25 cellular contexts compared by ENCODE assay signal in the genomic region with DNA sequence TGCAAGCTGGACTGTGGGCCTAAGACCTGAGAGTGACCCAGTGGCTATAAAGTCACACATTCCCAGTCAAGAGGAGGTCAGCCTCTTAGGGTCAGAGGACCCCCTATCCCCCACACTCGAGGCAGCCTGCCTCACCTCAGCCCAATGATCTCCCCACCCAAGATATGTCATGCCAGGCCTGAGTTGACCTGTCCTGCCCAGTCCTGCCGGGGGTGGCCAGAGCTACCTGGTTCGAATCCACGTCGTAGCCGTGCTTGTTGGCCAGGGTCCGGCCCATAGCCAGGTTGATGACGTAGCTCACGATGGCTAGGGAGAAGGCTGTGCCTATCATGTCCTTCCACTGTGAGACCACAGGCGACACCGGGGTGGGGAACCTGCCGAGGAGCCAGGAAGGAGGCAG. TPM values are rescaled to one million over a fixed set of nuclear protein-coding genes. Genes with fewer than 3 reads are reported as not detected.
A peak's percentile ranks its signal among the peaks of the same experiment; 100 is the strongest.
DNase-seq lines count a peak whose midpoint lies in the region; ATAC-seq, FAIRE-seq and TF ChIP-seq lines count a peak whose summit lies in the region.
"Had no signal": no experiment of that assay in that cellular context is flagged by ENCODE, and none has a peak within 500 bp of the region (broad histone marks: within the 10 kb centered on the region; RNA-seq: fewer than 3 reads in every experiment).

No MANE protein-coding gene starts in this region.

- intact Hi-C loops in naive thymus-derived CD4-positive, alpha-beta T cell (cut with micrococcal nuclease): no loop called here
- intact Hi-C loops in spleen (cut with DNase I; ENCODE audit: low total_unique reads): no loop called here

- no peak overlapping the region for H3K4me3 ChIP-seq in RWPE2 (ENCODE audit: severe bottlenecking)
- no peak overlapping the region for H3K4me3 ChIP-seq in naive thymus-derived CD4-positive, alpha-beta T cell (ENCODE audit: low read length)
- no peak overlapping the region for H3K4me3 ChIP-seq in spleen
- H3K4me3 ChIP-seq: BLaER1 treated with 17β-estradiol and CSF1 and Interleukin-3, amounts not matched to agents 10 nM and 100 nM; GM23338 had no signal

- no peaks in the 10 kb centered on the region for H3K36me3 ChIP-seq in RWPE2 (ENCODE audit: low read depth)
- no peaks in the 10 kb centered on the region for H3K36me3 ChIP-seq in naive thymus-derived CD4-positive, alpha-beta T cell (ENCODE audit: control insufficient read depth in 2 of 3, insufficient read depth in 3 of 3, low read length in 3 of 3)
- H3K36me3 ChIP-seq in spleen: no peaks in the 10 kb centered on the region
- H3K36me3 ChIP-seq: BLaER1 treated with 17β-estradiol and CSF1 and Interleukin-3, amounts not matched to agents 10 nM and 100 nM had no signal

- 79 to 94% (median 93%) methylated on average over 3 to 12 of the region's 12 CpGs for WGBS in spleen, 5 donors

- DNase-seq in RWPE2 (ENCODE audit: low spot score) (peak; percentile 48), spleen (peak; percentile 65), AG08395 (ENCODE audit: low spot score) (no peak), HK-2 (ENCODE audit: unreplicated experiment) (no peak), H54 (ENCODE audit: insufficient read length, low spot score) (no peak)
- DNase-seq in naive thymus-derived CD4-positive, alpha-beta T cell: no peak
- DNase-seq: AML-193; CD4-positive, alpha-beta T cell; HCEC 1CT; NCI-H1048; NCI-H1417; NCI-H1694; NCI-H2029 treated with DMSO at 0.1 percent for 48 hours; NCI-H2227 treated with DMSO at 0.1 percent for 48 hours; NCI-H526 treated with DMSO at 0.1 percent for 48 hours; RPMI8226; SHP77 had no signal

- TF ChIP-seq CTCF in RWPE2 (IDR thresholded peaks at IDR 0.05; ENCODE audit: poor library complexity, severe bottlenecking) (no peak), spleen (IDR thresholded peaks at IDR 0.05 in 8 of 11, conservative IDR thresholded peaks at IDR 0.05 in 3 of 11) (no peak)

- peaks cover 0 to 5% (median 4%) of the 10 kb centered on the region in 5 donors for H3K27me3 Mint-ChIP-seq in naive thymus-derived CD4-positive, alpha-beta T cell

- TF ChIP-seq POLR2A in spleen (IDR thresholded peaks at IDR 0.05): no peak
- no peak for TF ChIP-seq POLR2A in H54 (IDR thresholded peaks at IDR 0.05; ENCODE audit: low read depth, low read length)

- no peak for FAIRE-seq in H54 (lab: Jason Lieb, UNC)
- FAIRE-seq: A204.1, D721Med had no signal

- POLR2A ChIA-PET in naive thymus-derived CD4-positive, alpha-beta T cell (lab: Charles Lee): no interaction called here

- no peak overlapping the region for H3K4me3 Mint-ChIP-seq in naive thymus-derived CD4-positive, alpha-beta T cell
- H3K4me3 Mint-ChIP-seq: CD4-positive, alpha-beta T cell; GM23338 had no signal

- H3K27ac Mint-ChIP-seq in naive thymus-derived CD4-positive, alpha-beta T cell: no peak overlapping the region
- H3K27ac Mint-ChIP-seq: CD4-positive, alpha-beta T cell; GM23338; IgD-negative memory B cell had no signal

- no peak overlapping the region for H3K27ac ChIP-seq in RWPE2 (ENCODE audit: poor library complexity, severe bottlenecking)
- peak overlapping the region; percentile 100 for H3K27ac ChIP-seq in cingulate gyrus (ENCODE audit: low read depth, low read length)
- no peak overlapping the region for H3K27ac ChIP-seq in naive thymus-derived CD4-positive, alpha-beta T cell (ENCODE audit: low read depth, low read length)
- no peak overlapping the region for H3K27ac ChIP-seq in spleen
- H3K27ac ChIP-seq: BLaER1 treated with 17β-estradiol and CSF1 and Interleukin-3, amounts not matched to agents 10 nM and 100 nM had no signal

- H3K36me3 Mint-ChIP-seq in naive thymus-derived CD4-positive, alpha-beta T cell: no peaks in the 10 kb centered on the region

- H3K4me1 Mint-ChIP-seq in naive thymus-derived CD4-positive, alpha-beta T cell: no peaks in the 10 kb centered on the region
- H3K4me1 Mint-ChIP-seq: IgD-negative memory B cell had no signal

- CTCF ChIA-PET in naive thymus-derived CD4-positive, alpha-beta T cell (lab: Charles Lee): no interaction called here

- H3K27me3 ChIP-seq in RWPE2 (ENCODE audit: insufficient read depth, poor library complexity, severe bottlenecking) (no peaks in the 10 kb centered on the region), spleen (replicated peaks in 1 of 7) (peaks cover 0 to 3% (median 0%) of the 10 kb centered on the region in 7 donors)
- H3K27me3 ChIP-seq in naive thymus-derived CD4-positive, alpha-beta T cell (ENCODE audit: control insufficient read depth in 2 of 2, insufficient read depth in 2 of 2, low read length in 2 of 2): no peaks in the 10 kb centered on the region
- H3K27me3 ChIP-seq: BLaER1 treated with 17β-estradiol and CSF1 and Interleukin-3, amounts not matched to agents 10 nM and 100 nM had no signal

- H3K4me1 ChIP-seq in RWPE2 (ENCODE audit: insufficient read depth, poor library complexity, severe bottlenecking) (peaks cover 4% of the 10 kb centered on the region), spleen (no peaks in the 10 kb centered on the region)
- H3K4me1 ChIP-seq in naive thymus-derived CD4-positive, alpha-beta T cell (ENCODE audit: control insufficient read depth in 2 of 2, insufficient read depth in 2 of 2, low read length in 2 of 2): no peaks in the 10 kb centered on the region

- no peaks in the 10 kb centered on the region for H3K9me3 Mint-ChIP-seq in naive thymus-derived CD4-positive, alpha-beta T cell
- H3K9me3 Mint-ChIP-seq: CD4-positive, alpha-beta T cell; GM23338; IgD-negative memory B cell had no signal

- H3K9me3 ChIP-seq in RWPE2 (ENCODE audit: severe bottlenecking) (no peaks in the 10 kb centered on the region), spleen (no peaks in the 10 kb centered on the region)
- no peaks in the 10 kb centered on the region for H3K9me3 ChIP-seq in naive thymus-derived CD4-positive, alpha-beta T cell (ENCODE audit: control insufficient read depth in 2 of 3, low read length in 3 of 3)
- H3K9me3 ChIP-seq: BLaER1 treated with 17β-estradiol and CSF1 and Interleukin-3, amounts not matched to agents 10 nM and 100 nM had no signal

- no peak for ATAC-seq in RWPE2 (ENCODE audit: low read depth)
- ATAC-seq in naive thymus-derived CD4-positive, alpha-beta T cell: peak; percentile 12
- ATAC-seq: GM23338 had no signal

RNA-seq across cellular contexts. Expression of a gene that starts 15.6 kb away (rescaled TPM):
- not detected for total RNA-seq in naive thymus-derived CD4-positive, alpha-beta T cell
- polyA plus RNA-seq in naive thymus-derived CD4-positive, alpha-beta T cell: not detected
- not detected for total RNA-seq in spleen
- polyA plus RNA-seq in spleen: under 1 TPM in 2 of 3 donors, not detected in 1; 0.02 to 0.03 TPM
- total RNA-seq: CD4-positive, alpha-beta T cell; GM23338; SK-MEL-5 had no signal
- polyA plus RNA-seq: AG04450, GM23338, IgD-negative memory B cell had no signal

Comparison
In these comparisons a context has a peak if more than half of its experiments do, and no peak if none do; other contexts are left out.
1. DNase-seq: peak in RWPE2 (single experiment) and spleen (single experiment); none in naive thymus-derived CD4-positive, alpha-beta T cell (0 of 9), AG08395 (single experiment), HK-2 (single experiment) and H54 (single experiment).